8 cellular contexts compared by ENCODE assay signal in genomic region chr1:33455537-33456301, GRCh38. TPM values are rescaled to one million over a fixed set of nuclear protein-coding genes. Genes with fewer than 3 reads are reported as not detected.
A peak's percentile ranks its signal among the peaks of the same experiment; 100 is the strongest.
DNase-seq lines count a peak whose midpoint lies in the region; ATAC-seq lines count a peak whose summit lies in the region.

No MANE protein-coding gene starts in this region.

- CTCF ChIA-PET in activated CD4-positive, alpha-beta T cell treated with anti-CD3 and anti-CD28 coated beads for 36 hours (lab: Charles Lee): interaction anchor here (0.6 to 1.9 kb wide), 7 partner anchors 9 to 863 kb away, joined by 3 to 6 read pairs (median 3); no protein-coding TSS in a partner anchor

- H3K36me3 Mint-ChIP-seq in activated CD4-positive, alpha-beta T cell treated with anti-CD3 and anti-CD28 coated beads for 36 hours (ENCODE audit: low read depth): no peaks in the 10 kb centered on the region
- H3K36me3 Mint-ChIP-seq in activated naive CD4-positive, alpha-beta T cell treated with anti-CD3 and anti-CD28 coated beads, Interleukin-2, amount 50 U/mL, for 72 hours: no peaks in the 10 kb centered on the region

- DNase-seq in activated CD4-positive, alpha-beta T cell treated with anti-CD3 and anti-CD28 coated beads for 36 hours: peak; percentile 62
- DNase-seq in activated CD4-positive, alpha-beta T cell treated with anti-CD3 and anti-CD28 coated beads, Interleukin-2, amount 50 U/mL, for 4 hours: no peak
- DNase-seq in NCI-H82 treated with DMSO at 0.1 percent for 48 hours (lab: John Stamatoyannopoulos, UW; ENCODE audit: unreplicated experiment): peak; percentile 72
- DNase-seq in activated naive CD4-positive, alpha-beta T cell treated with anti-CD3 and anti-CD28 coated beads, Interleukin-2, amount 50 U/mL, for 72 hours (ENCODE audit: low spot score in 2 of 2): peak in 1 of 2 donors; percentile 33
- DNase-seq in Right ventricle myocardium superior: no peak
- DNase-seq in pons (ENCODE audit: low spot score): peak; percentile 88
- no peak for DNase-seq in effector CD8-positive, alpha-beta T cell (lab: John Stamatoyannopoulos, UW)

- POLR2A ChIA-PET in activated CD4-positive, alpha-beta T cell treated with anti-CD3 and anti-CD28 coated beads for 36 hours (lab: Charles Lee): interaction anchor here (0.7 kb wide), 2 partner anchors 11 to 158 kb away, joined by 4 to 6 read pairs; no protein-coding TSS in a partner anchor

- no peaks in the 10 kb centered on the region for H3K9me3 Mint-ChIP-seq in activated CD4-positive, alpha-beta T cell treated with anti-CD3 and anti-CD28 coated beads for 36 hours (ENCODE audit: low read depth)
- no peaks in the 10 kb centered on the region for H3K9me3 Mint-ChIP-seq in activated naive CD4-positive, alpha-beta T cell treated with anti-CD3 and anti-CD28 coated beads, Interleukin-2, amount 50 U/mL, for 72 hours

- H3K4me3 Mint-ChIP-seq in activated CD4-positive, alpha-beta T cell treated with anti-CD3 and anti-CD28 coated beads for 36 hours: no peak overlapping the region

- intact Hi-C loops in activated CD4-positive, alpha-beta T cell treated with anti-CD3 and anti-CD28 coated beads for 36 hours (cut with DNase I, micrococcal nuclease): loop anchor here in 1 of 2 experiments (5.0 kb wide), 2 partner anchors 88 to 343 kb away; no protein-coding TSS in a partner anchor
- intact Hi-C loops in Right ventricle myocardium superior (cut with DNase I): no loop called here

- peaks cover 3% of the 10 kb centered on the region for H3K4me1 Mint-ChIP-seq in activated CD4-positive, alpha-beta T cell treated with anti-CD3 and anti-CD28 coated beads for 36 hours

- ATAC-seq in activated CD4-positive, alpha-beta T cell treated with anti-CD3 and anti-CD28 coated beads for 36 hours: peak; percentile 87
- ATAC-seq in HG03159 (IDR thresholded peaks at IDR 0.05; ENCODE audit: unreplicated experiment) (peak; percentile 67), Right ventricle myocardium superior (ENCODE audit: poor library complexity) (peak; percentile 83)
- ATAC-seq in activated naive CD4-positive, alpha-beta T cell treated with anti-CD3 and anti-CD28 coated beads, Interleukin-2, amount 50 U/mL, for 72 hours: peak; percentile 70 to 93

- H3K27me3 Mint-ChIP-seq in activated CD4-positive, alpha-beta T cell treated with anti-CD3 and anti-CD28 coated beads for 36 hours: peaks cover 6% of the 10 kb centered on the region

- no peak overlapping the region for H3K27ac Mint-ChIP-seq in activated CD4-positive, alpha-beta T cell treated with anti-CD3 and anti-CD28 coated beads for 36 hours
- H3K27ac Mint-ChIP-seq in activated naive CD4-positive, alpha-beta T cell treated with anti-CD3 and anti-CD28 coated beads, Interleukin-2, amount 50 U/mL, for 72 hours: peak overlapping the region in 1 of 2 donors; percentile 17

RNA-seq across cellular contexts. Expression of gene ZSCAN20, which starts 16.7 kb away (rescaled TPM):
- 1 to 10 TPM; 3.4 to 5.4 TPM for total RNA-seq in activated CD4-positive, alpha-beta T cell treated with anti-CD3 and anti-CD28 coated beads for 36 hours
- total RNA-seq in activated naive CD4-positive, alpha-beta T cell treated with anti-CD3 and anti-CD28 coated beads, Interleukin-2, amount 50 U/mL, for 72 hours: 1 to 10 TPM; 4.8 to 5.3 TPM
- total RNA-seq in Right ventricle myocardium superior: 4.4 TPM

RNA-seq across cellular contexts. Expression of gene PHC2, which starts 24.8 kb away (rescaled TPM):
- 10 to 100 TPM; 23.8 to 28.4 TPM for total RNA-seq in activated CD4-positive, alpha-beta T cell treated with anti-CD3 and anti-CD28 coated beads for 36 hours
- 10 to 100 TPM; 15.4 to 34.5 TPM for total RNA-seq in activated naive CD4-positive, alpha-beta T cell treated with anti-CD3 and anti-CD28 coated beads, Interleukin-2, amount 50 U/mL, for 72 hours
- total RNA-seq in Right ventricle myocardium superior: 105 TPM

Comparison
In these comparisons a context has a peak if more than half of its experiments do, and no peak if none do; other contexts are left out.
1. DNase-seq: peak in activated CD4-positive, alpha-beta T cell treated with anti-CD3 and anti-CD28 coated beads for 36 hours (single experiment), NCI-H82 treated with DMSO at 0.1 percent for 48 hours (single experiment) and pons (single experiment); none in activated CD4-positive, alpha-beta T cell treated with anti-CD3 and anti-CD28 coated beads, Interleukin-2, amount 50 U/mL, for 4 hours (0 of 2), Right ventricle myocardium superior (single experiment) and effector CD8-positive, alpha-beta T cell (single experiment).
2. Peak in every context shown above with its lines, with median percentiles within 50 percentile points of each other: ATAC-seq.